In genomic region chr19:44623080-44623479, GRCh38 we compare ENCODE assay signal across 15 cellular contexts. TPM values are rescaled to one million over a fixed set of nuclear protein-coding genes. Genes with fewer than 3 reads are reported as not detected.
DNase-seq lines count a peak whose midpoint lies in the region; ATAC-seq and TF ChIP-seq lines count a peak whose summit lies in the region.
"Had no signal": no experiment of that assay in that cellular context is flagged by ENCODE, and none has a peak within 500 bp of the region (broad histone marks: within the 10 kb centered on the region; RNA-seq: fewer than 3 reads in every experiment).

No MANE protein-coding gene starts in this region.

- peaks cover 28% of the 10 kb centered on the region for H3K4me1 Mint-ChIP-seq in chondrocyte (ENCODE audit: low read depth)
- H3K4me1 Mint-ChIP-seq: stimulated activated naive CD8-positive, alpha-beta T cell treated with anti-CD3 and anti-CD28 coated beads, Interleukin-15, amount 100 ng/mL, for 72 hours had no signal

- H3K27ac Mint-ChIP-seq in chondrocyte (ENCODE audit: unreplicated experiment): peak overlapping the region; percentile 60

- ATAC-seq in Right ventricle myocardium inferior (peak; percentile 57), GM19023 (IDR thresholded peaks at IDR 0.05; ENCODE audit: unreplicated experiment) (no peak)
- ATAC-seq: stimulated activated naive CD8-positive, alpha-beta T cell treated with anti-CD3 and anti-CD28 coated beads, Interleukin-15, amount 100 ng/mL, for 72 hours had no signal

- H3K9me3 Mint-ChIP-seq in chondrocyte (ENCODE audit: low read depth): no peaks in the 10 kb centered on the region
- H3K9me3 Mint-ChIP-seq: stimulated activated naive CD8-positive, alpha-beta T cell treated with anti-CD3 and anti-CD28 coated beads, Interleukin-15, amount 100 ng/mL, for 72 hours had no signal

- no peak overlapping the region for H3K4me3 Mint-ChIP-seq in chondrocyte (ENCODE audit: unreplicated experiment)
- H3K4me3 Mint-ChIP-seq: stimulated activated naive CD8-positive, alpha-beta T cell treated with anti-CD3 and anti-CD28 coated beads, Interleukin-15, amount 100 ng/mL, for 72 hours had no signal

- no peak for TF ChIP-seq CTCF in chondrocyte (IDR thresholded peaks at IDR 0.05)

- DNase-seq in Right ventricle myocardium inferior (ENCODE audit: missing footprints) (no peak), cardiac septum (ENCODE audit: low spot score) (no peak), chondrocyte (ENCODE audit: low spot score) (no peak), kidney tubule cell (ENCODE audit: low spot score) (peak; percentile 51), NCI-H1417 treated with DMSO at 0.1 percent for 48 hours (lab: John Stamatoyannopoulos, UW) (no peak)
- DNase-seq in effector CD4-positive, alpha-beta T cell: no peak
- no peak for DNase-seq in stimulated activated CD4-positive, alpha-beta T cell treated with anti-CD3 and anti-CD28 coated beads, Interleukin-4, amount 100 ng/mL, for 24 hours
- DNase-seq: activated CD8-positive, alpha-beta memory T cell treated with anti-CD3 and anti-CD28 coated beads, Interleukin-2, amount 50 U/mL, for 48 hours; amniotic stem cell; islet precursor cell; NCI-H2081; stimulated activated CD4-positive, alpha-beta T cell treated with anti-CD3 and anti-CD28 coated beads, Interleukin-2, amount 100 ng/mL, for 48 hours; stimulated activated naive CD8-positive, alpha-beta T cell treated with anti-CD3 and anti-CD28 coated beads, Interleukin-15, amount 100 ng/mL, for 72 hours had no signal

- intact Hi-C loops in Right ventricle myocardium inferior (cut with DNase I): no loop called here
- intact Hi-C loops in cardiac septum (cut with DNase I): no loop called here

- H3K36me3 Mint-ChIP-seq in chondrocyte (ENCODE audit: low read depth): peaks cover under 1% of the 10 kb centered on the region

- no peaks in the 10 kb centered on the region for H3K27me3 Mint-ChIP-seq in chondrocyte (ENCODE audit: low read depth)
- H3K27me3 Mint-ChIP-seq: stimulated activated naive CD8-positive, alpha-beta T cell treated with anti-CD3 and anti-CD28 coated beads, Interleukin-15, amount 100 ng/mL, for 72 hours had no signal

RNA-seq across cellular contexts. Expression of gene IGSF23, which starts 9.7 kb away (rescaled TPM):
- not detected for total RNA-seq in Right ventricle myocardium inferior
- total RNA-seq in cardiac septum: not detected
- total RNA-seq in chondrocyte: not detected in 3 replicates
- total RNA-seq: omental fat pad had no signal

RNA-seq across cellular contexts. Expression of gene PVR, which starts 20.6 kb away (rescaled TPM):
- total RNA-seq in Right ventricle myocardium inferior: 38.0 TPM
- 44.0 TPM for total RNA-seq in cardiac septum
- total RNA-seq in chondrocyte: 44.4 to 93.2 TPM (median 89.7 TPM) in 3 replicates

RNA-seq across cellular contexts. Expression of gene CEACAM19, which starts 48.2 kb away (rescaled TPM):
- total RNA-seq in Right ventricle myocardium inferior (2.8 TPM), cardiac septum (7.6 TPM), chondrocyte (5.2 to 6.5 TPM (median 5.4 TPM) in 3 replicates)
